ENCODE assay signal across 9 cellular contexts in genomic region chr20:49279677-49280462, GRCh38. TPM values are rescaled to one million over a fixed set of nuclear protein-coding genes. Genes with fewer than 3 reads are reported as not detected.
A peak's percentile ranks its signal among the peaks of the same experiment; 100 is the strongest.
DNase-seq lines count a peak whose midpoint lies in the region; ATAC-seq, FAIRE-seq and TF ChIP-seq lines count a peak whose summit lies in the region.
"Had no signal": no experiment of that assay in that cellular context is flagged by ENCODE, and none has a peak within 500 bp of the region (broad histone marks: within the 10 kb centered on the region; RNA-seq: fewer than 3 reads in every experiment).

No MANE protein-coding gene starts in this region.

- H3K36me3 ChIP-seq in SJCRH30, result peaks cover 75% of the 10 kb centered on the region
- peaks cover 44 to 64% (median 45%) of the 10 kb centered on the region in 3 donors for H3K36me3 ChIP-seq in esophagus squamous epithelium
- H3K36me3 ChIP-seq in gastrocnemius medialis, result peaks cover 0 to 63% of the 10 kb centered on the region in 2 donors
- H3K36me3 ChIP-seq in body of pancreas (replicated peaks in 1 of 2; ENCODE audit: insufficient read depth in 1 of 2, low read depth in 2 of 2), result peaks cover 28 to 31% of the 10 kb centered on the region in 2 donors

- peak overlapping the region; percentile 87 for H3K4me3 ChIP-seq in SJCRH30
- H3K4me3 ChIP-seq in esophagus squamous epithelium, result peak overlapping the region; percentile 86 to 97 (median 92)
- peak overlapping the region; percentile 62 to 88 (median 78) for H3K4me3 ChIP-seq in gastrocnemius medialis
- peak overlapping the region in 1 of 2 donors; percentile 59 for H3K4me3 ChIP-seq in body of pancreas

- H3K4me1 ChIP-seq in SJCRH30 (peaks cover 54% of the 10 kb centered on the region), esophagus squamous epithelium (peaks cover 11 to 83% (median 58%) of the 10 kb centered on the region in 3 donors), gastrocnemius medialis (peaks cover 56 to 63% of the 10 kb centered on the region in 2 donors), body of pancreas (peaks cover 61% of the 10 kb centered on the region)

- TF ChIP-seq CTCF in esophagus squamous epithelium (IDR thresholded peaks at IDR 0.05) (no peak), gastrocnemius medialis (IDR thresholded peaks at IDR 0.05 in 4 of 5, conservative IDR thresholded peaks at IDR 0.05 in 1 of 5) (no peak), body of pancreas (IDR thresholded peaks at IDR 0.05) (no peak)

- no peak for FAIRE-seq in H54 (lab: Jason Lieb, UNC)

- in situ Hi-C loops in gastrocnemius medialis (cut with MboI; ENCODE audit: low sequenced_read_pairs in 4 of 4), result no loop called here

- WGBS in esophagus squamous epithelium, 2 donors, result 27 to 36% methylated on average over 7 of the region's 7 CpGs
- 69 to 77% methylated on average over 7 of the region's 7 CpGs for WGBS in body of pancreas, 2 donors

- peak; percentile 19; the same call in 1 of the 2 replicates for TF ChIP-seq POLR2A in H54 (IDR thresholded peaks at IDR 0.05; ENCODE audit: low read depth, low read length)
- TF ChIP-seq POLR2A in esophagus squamous epithelium (IDR thresholded peaks at IDR 0.05), result no peak
- no peak for TF ChIP-seq POLR2A in gastrocnemius medialis (IDR thresholded peaks at IDR 0.05)
- no peak for TF ChIP-seq POLR2A in body of pancreas (IDR thresholded peaks at IDR 0.05)

- ATAC-seq in gastrocnemius medialis (no peak), HG02588 (IDR thresholded peaks at IDR 0.05; ENCODE audit: unreplicated experiment) (no peak), body of pancreas (no peak)

- no peaks in the 10 kb centered on the region for H3K27me3 ChIP-seq in SJCRH30
- no peaks in the 10 kb centered on the region for H3K27me3 ChIP-seq in esophagus squamous epithelium
- no peaks in the 10 kb centered on the region for H3K27me3 ChIP-seq in gastrocnemius medialis
- H3K27me3 ChIP-seq in body of pancreas, result no peaks in the 10 kb centered on the region

- peaks cover 12% of the 10 kb centered on the region for H3K9me3 ChIP-seq in SJCRH30 (replicated peaks)
- peaks cover 0 to 51% (median 22%) of the 10 kb centered on the region in 3 donors for H3K9me3 ChIP-seq in esophagus squamous epithelium
- no peaks in the 10 kb centered on the region for H3K9me3 ChIP-seq in gastrocnemius medialis
- H3K9me3 ChIP-seq in body of pancreas, result peaks cover 0 to 11% (median 0%) of the 10 kb centered on the region in 3 donors

- H3K27ac ChIP-seq in SJCRH30 (peak overlapping the region; percentile 87), esophagus squamous epithelium (peak overlapping the region in 3 of 4 donors; percentile 95 to 99 (median 95)), gastrocnemius medialis (peak overlapping the region; percentile 95 to 99 (median 98)), body of pancreas (peak overlapping the region in 2 of 4 donors; percentile 6 to 99)

- intact Hi-C loops in esophagus squamous epithelium (cut with DNase I) (no loop called here), gastrocnemius medialis (cut with DNase I; ENCODE audit: low total_unique reads) (no loop called here), body of pancreas (cut with DNase I) (no loop called here)

- DNase-seq in H54 (ENCODE audit: insufficient read length, low spot score) (no peak), SJCRH30 (peak in 1 of 2 experiments; percentile 49), esophagus squamous epithelium (lab: John Stamatoyannopoulos, UW) (no peak), gastrocnemius medialis (no peak), DMS79 (lab: John Stamatoyannopoulos, UW) (no peak), anterior cingulate cortex (lab: John Stamatoyannopoulos, UW) (no peak), body of pancreas (no peak)
- DNase-seq: SW 1271 had no signal

RNA-seq across cellular contexts. Expression of gene ZNFX1, which starts 2.0 kb away (rescaled TPM):
- total RNA-seq in SJCRH30 (2014; rRNA removed; shearing (Covaris generic)), result 23.8 and 25.5 TPM in 2 replicates
- total RNA-seq in esophagus squamous epithelium (10 to 100 TPM; 12.8 to 25.2 (median 17.9) TPM), gastrocnemius medialis (10 to 100 TPM; 28.7 to 34.9 (median 31.1) TPM), body of pancreas (10 to 100 TPM in 1 of 2 donors, 1 to 10 TPM in 1; 7.3 to 17.4 TPM)
